Comparison of ENCODE assay signal across 4 cellular contexts in the genomic region with DNA sequence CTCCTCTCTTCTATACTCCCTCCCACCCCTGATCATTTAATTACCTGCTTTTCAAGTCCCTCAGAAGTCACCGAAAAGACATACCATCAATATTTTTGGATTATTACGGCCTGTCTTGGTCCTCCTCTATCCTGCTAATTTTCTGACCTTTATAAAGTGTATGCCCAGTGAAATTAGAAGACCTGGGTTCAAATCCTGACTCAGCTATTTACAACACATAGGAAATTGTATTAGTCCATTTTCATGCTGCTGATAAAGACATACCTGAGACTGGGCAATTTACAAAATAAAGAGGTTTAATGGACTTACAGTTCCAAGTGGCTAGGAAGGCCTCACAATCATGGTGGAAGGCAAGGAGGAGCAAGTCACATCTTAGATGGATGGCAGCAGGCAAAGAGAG.
TF ChIP-seq lines count a peak whose summit lies in the region.

No MANE protein-coding gene starts in this region.

TF ChIP-seq in A549, 52 proteins besides CTCF, POLR2A, EP300 and RAD21:
- TF ChIP-seq MAFK (IDR thresholded peaks at IDR 0.05; ENCODE audit: partially characterized antibody), result peak; percentile 63
TF ChIP-seq in A549: peak in this region for 1; not testable (repeated sequence) for 51.

TF ChIP-seq in IMR-90, 13 proteins besides CTCF, POLR2A, EP300 and RAD21:
- TF ChIP-seq MAFK (IDR thresholded peaks at IDR 0.05; ENCODE audit: low read depth, low read length), result peak; percentile 46

TF ChIP-seq in K562, 482 proteins besides CTCF, POLR2A, EP300 and RAD21:
- TF ChIP-seq MAFK (IDR thresholded peaks at IDR 0.05; ENCODE audit: low read length) (peak; percentile 43; the same call in 1 of the 2 replicates), MAFF (IDR thresholded peaks at IDR 0.05; ENCODE audit: low read length) (0 out of 2 replicates have a peak, but pooled peaks have one; percentile 22), MAFG (tag; conservative IDR thresholded peaks at IDR 0.05) (peak; percentile 43), C11orf30 (IDR thresholded peaks at IDR 0.05; ENCODE audit: low read depth) (peak; percentile 52; the same call in 1 of the 2 replicates), ZNF316 (IDR thresholded peaks at IDR 0.05) (peak; percentile 71; the same call in 1 of the 2 replicates)

TF ChIP-seq in HepG2, 621 proteins besides CTCF, POLR2A, EP300 and RAD21:
- peak; percentile 66 for TF ChIP-seq MAFF (IDR thresholded peaks at IDR 0.05; ENCODE audit: low read depth, low read length)
- peak; percentile 26 to 85; a peak in 2 of 4 replicates for TF ChIP-seq MAFK (conservative IDR thresholded peaks at IDR 0.05 in 1 of 2, IDR thresholded peaks at IDR 0.05 in 1 of 2; ENCODE audit: low read length in 2 of 2)
